19 cellular contexts compared by ENCODE assay signal in genomic region chr10:70352401-70353097, GRCh38. TPM values are rescaled to one million over a fixed set of nuclear protein-coding genes. Genes with fewer than 3 reads are reported as not detected.
A peak's percentile ranks its signal among the peaks of the same experiment; 100 is the strongest.
DNase-seq lines count a peak whose midpoint lies in the region; ATAC-seq, FAIRE-seq and TF ChIP-seq lines count a peak whose summit lies in the region.
"Had no signal": no experiment of that assay in that cellular context is flagged by ENCODE, and none has a peak within 500 bp of the region (broad histone marks: within the 10 kb centered on the region; RNA-seq: fewer than 3 reads in every experiment).

No MANE protein-coding gene starts in this region.

- H2AFZ ChIP-seq in HepG2 (ENCODE audit: low read length): no peak overlapping the region

- no peaks in the 10 kb centered on the region for H4K20me1 ChIP-seq in HepG2 (ENCODE audit: insufficient read depth, low read length)

- POLR2A ChIA-PET in Caco-2 (lab: Charles Lee): interaction anchor here (0.6 to 1.5 kb wide), 2 partner anchors 70 to 206 kb away, joined by 3 to 5 read pairs; partner anchors contain the start of gene TYSND1
- POLR2A ChIA-PET in HepG2 (lab: Yijun Ruan, JAX): interaction anchor here (0.7 to 2.8 kb wide), 10 partner anchors 10 to 262 kb away, joined by 3 to 23 read pairs (median 6); partner anchors contain the start of genes PPA1 and SAR1A

- ATAC-seq in HepG2 (peak; percentile 92), HG03342 (IDR thresholded peaks at IDR 0.05; ENCODE audit: unreplicated experiment) (no peak)
- ATAC-seq: mucosa of descending colon had no signal

- peak overlapping the region; percentile 34 for H3K4me3 Mint-ChIP-seq in Caco-2 (ENCODE audit: unreplicated experiment)

- CTCF ChIA-PET in Caco-2 (lab: Charles Lee): interaction anchor here (0.6 to 2.6 kb wide), 7 partner anchors 12 to 208 kb away, joined by 3 to 15 read pairs (median 10); no protein-coding TSS in a partner anchor
- CTCF ChIA-PET in HepG2 (lab: Yijun Ruan, JAX; ENCODE audit: low intra/inter-chr PET ratio, low total read pairs): no interaction called here

- H3K4me1 Mint-ChIP-seq in Caco-2 (ENCODE audit: low read depth, unreplicated experiment): peaks cover 30% of the 10 kb centered on the region

- DNase-seq in Caco-2: peak; percentile 71 to 75
- peak; percentile 78 for DNase-seq in NB4 (ENCODE audit: low read depth)
- peak; percentile 82 for DNase-seq in amniotic epithelial cell (ENCODE audit: low read depth)
- DNase-seq in HepG2 (ENCODE audit: low spot score): peak; percentile 95
- no peak for DNase-seq in GDM1 (lab: John Stamatoyannopoulos, UW)
- no peak for DNase-seq in right atrium auricular region (ENCODE audit: low spot score)
- no peak for DNase-seq in NCI-H510A (lab: John Stamatoyannopoulos, UW)
- DNase-seq: activated CD4-positive, alpha-beta T cell treated with anti-CD3 and anti-CD28 coated beads, Interleukin-2, amount 50 U/mL, for 4 hours; activated gamma-delta T cell; central memory CD4-positive, alpha-beta T cell; erythroblast; mucosa of descending colon; NCI-H1694 treated with DMSO at 0.1 percent for 48 hours; NCI-H226; Right ventricle myocardium superior; T-helper 2 cell; WERI-Rb-1 had no signal

- peak overlapping the region; percentile 57 for H3K9ac ChIP-seq in HepG2 (ENCODE audit: insufficient read depth, low read depth, low read length)

- H3K27me3 Mint-ChIP-seq in Caco-2 (ENCODE audit: insufficient read depth, unreplicated experiment): no peaks in the 10 kb centered on the region

- H3K79me2 ChIP-seq in HepG2 (ENCODE audit: insufficient read depth, low read length): no peaks in the 10 kb centered on the region

- H3K4me1 ChIP-seq in Caco-2: peaks cover 50% of the 10 kb centered on the region
- H3K4me1 ChIP-seq in HepG2 (ENCODE audit: insufficient read depth, low read length): peaks cover 87% of the 10 kb centered on the region
- peaks cover 0 to 37% of the 10 kb centered on the region in 2 donors for H3K4me1 ChIP-seq in right atrium auricular region

- H3K36me3 ChIP-seq in Caco-2 (ENCODE audit: control insufficient read depth, insufficient read depth, low read length) (no peaks in the 10 kb centered on the region), HepG2 (replicated peaks in 1 of 2; ENCODE audit: control insufficient read depth in 1 of 2, insufficient read depth in 2 of 2, low read length in 2 of 2) (no peaks in the 10 kb centered on the region), right atrium auricular region (no peaks in the 10 kb centered on the region)
- H3K36me3 ChIP-seq: neutrophil, WERI-Rb-1 had no signal

- TF ChIP-seq RAD21 in HepG2 (CRISPR knock-in tag; IDR thresholded peaks at IDR 0.05): no peak

- H3K9me3 Mint-ChIP-seq in Caco-2 (ENCODE audit: unreplicated experiment): no peaks in the 10 kb centered on the region

- no peaks in the 10 kb centered on the region for H3K27me3 ChIP-seq in Caco-2 (replicated peaks; ENCODE audit: control insufficient read depth, insufficient read depth, low read length)
- H3K27me3 ChIP-seq in HepG2 (ENCODE audit: control insufficient read depth in 1 of 2, insufficient read depth in 2 of 2, low read length in 2 of 2): no peaks in the 10 kb centered on the region
- H3K27me3 ChIP-seq in right atrium auricular region: no peaks in the 10 kb centered on the region
- H3K27me3 ChIP-seq: neutrophil had no signal

- peak overlapping the region; percentile 3 for H3K27ac Mint-ChIP-seq in Caco-2 (ENCODE audit: unreplicated experiment)

- peak; percentile 9 to 11 for TF ChIP-seq CTCF in Caco-2 (IDR thresholded peaks at IDR 0.05; ENCODE audit: insufficient read depth in 1 of 2, low read depth in 1 of 2, low read length in 1 of 2, severe bottlenecking in 1 of 2, unreplicated experiment in 1 of 2)
- no peak for TF ChIP-seq CTCF in NB4 (IDR thresholded peaks at IDR 0.05; ENCODE audit: low read depth, low read length)
- no peak for TF ChIP-seq CTCF in HepG2 (CRISPR knock-in tag; IDR thresholded peaks at IDR 0.05)
- no peak for TF ChIP-seq CTCF in right atrium auricular region (IDR thresholded peaks at IDR 0.05)

- peak; percentile 98 for FAIRE-seq in HepG2 (lab: Jason Lieb, UNC)

- TF ChIP-seq POLR2A in NB4 (IDR thresholded peaks at IDR 0.05; ENCODE audit: extremely low read depth, insufficient read length) (no peak), HepG2 (IDR thresholded peaks at IDR 0.05; ENCODE audit: insufficient read depth in 1 of 2, low read depth in 2 of 2, low read length in 2 of 2) (peak; percentile 33; a peak in 2 of 4 replicates)

- H3K27ac ChIP-seq in HepG2 (ENCODE audit: extremely low read length, insufficient read depth, low read length) (peak overlapping the region; percentile 90), right atrium auricular region (peak overlapping the region in 1 of 2 donors; percentile 37)
- H3K27ac ChIP-seq: neutrophil, WERI-Rb-1 had no signal

- BruUV-seq in Caco-2 (replicated peaks; lab: Mats Ljungman, UMichigan): no TSS peak
- BruUV-seq in HepG2 (replicated peaks; lab: Mats Ljungman, UMichigan): no TSS peak

- in situ Hi-C loops in HepG2 (cut with HindIII; ENCODE audit: extremely low pct_ligation_motif_present, low pct_unique_long_range_greater_than_20kb): no loop called here

- peak overlapping the region; percentile 68 for H3K4me2 ChIP-seq in HepG2 (ENCODE audit: low read depth, low read length)

- TF ChIP-seq EP300 in HepG2 (IDR thresholded peaks at IDR 0.05; ENCODE audit: low read depth in 2 of 2, low read length in 2 of 2) (peak; percentile 78 to 80), HepG2 (CRISPR knock-in tag; IDR thresholded peaks at IDR 0.05; ENCODE audit: borderline replicate concordance) (peak; percentile 49; the same call in 1 of the 2 replicates)

- under 1% methylated on average over 6 of the region's 6 CpGs for WGBS in HepG2 (ENCODE audit: low lambda C conversion rate)

- H3K4me3 ChIP-seq in Caco-2 (ENCODE audit: low read depth, low read length) (no peak overlapping the region), NB4 (ENCODE audit: low read depth, low read length) (no peak overlapping the region), HepG2 (replicated peaks in 1 of 3; ENCODE audit: insufficient read depth in 1 of 3, low read depth in 2 of 3, low read length in 3 of 3) (peak overlapping the region in 2 of 3 experiments; percentile 18; a peak in 3 of 6 replicates), right atrium auricular region (no peak overlapping the region)
- H3K4me3 ChIP-seq: mucosa of descending colon had no signal

- no peaks in the 10 kb centered on the region for H3K36me3 Mint-ChIP-seq in Caco-2 (ENCODE audit: insufficient read depth, unreplicated experiment)

- intact Hi-C loops in Caco-2 (cut with micrococcal nuclease; ENCODE audit: unreplicated experiment): loop anchor here (1.0 to 2.0 kb wide), 2 partner anchors 88 to 266 kb away; no protein-coding TSS in a partner anchor
- intact Hi-C loops in HepG2 (cut with micrococcal nuclease; ENCODE audit: unreplicated experiment): no loop called here

- H3K9me3 ChIP-seq in Caco-2 (no peaks in the 10 kb centered on the region), HepG2 (ENCODE audit: low read length) (no peaks in the 10 kb centered on the region), right atrium auricular region (no peaks in the 10 kb centered on the region)
- H3K9me3 ChIP-seq: mucosa of descending colon, neutrophil had no signal

RNA-seq across cellular contexts. Expression of gene LRRC20, which starts 29.9 kb away (rescaled TPM):
- 27.1 and 28.1 TPM in 2 replicates for total RNA-seq in Caco-2 (2022)
- 37.5 and 38.6 TPM in 2 replicates for total RNA-seq in HepG2 (2016; rRNA removed; fragmentation: Illumina TruSeq; extraction: Trizol)
- total RNA-seq in HepG2 (2016; cell fraction: cytosol; rRNA removed; fragmentation: Illumina TruSeq; extraction: Trizol; ENCODE audit: low read depth): 7.5 and 7.6 TPM in 2 replicates
- total RNA-seq in HepG2 (2016; cell fraction: insoluble cytoplasmic fraction; rRNA removed; fragmentation: Illumina TruSeq; extraction: Trizol): 31.9 and 38.9 TPM in 2 replicates
- 28.7 and 30.2 TPM in 2 replicates for total RNA-seq in HepG2 (2016; cell fraction: membrane; rRNA removed; fragmentation: Illumina TruSeq; extraction: Trizol)
- 21.0 and 21.2 TPM in 2 replicates for total RNA-seq in HepG2 (2016; cell fraction: nucleus; rRNA removed; fragmentation: Illumina TruSeq; extraction: Trizol)
- polyA plus RNA-seq in HepG2 (2011; rRNA removed): 31.1 and 37.0 TPM in 2 replicates
- 40.7 and 41.5 TPM in 2 replicates for polyA plus RNA-seq in HepG2 (2011; cell fraction: cytosol; rRNA removed)
- 39.1 and 48.3 TPM in 2 replicates for polyA plus RNA-seq in HepG2 (2011; cell fraction: nucleus; rRNA removed)
- 20.8 and 26.7 TPM in 2 replicates for polyA plus RNA-seq in HepG2 (2012)
- polyA plus RNA-seq in HepG2 (2016; cell fraction: cytosol; fragmentation: Illumina TruSeq; extraction: Trizol; ENCODE audit: low read depth): 6.9 and 8.4 TPM in 2 replicates
- polyA plus RNA-seq in HepG2 (2016; cell fraction: insoluble cytoplasmic fraction; fragmentation: Illumina TruSeq; extraction: Trizol; ENCODE audit: low read depth): 39.8 and 43.5 TPM in 2 replicates
- polyA plus RNA-seq in HepG2 (2016; cell fraction: membrane; fragmentation: Illumina TruSeq; extraction: Trizol; ENCODE audit: low read depth): 24.8 and 26.5 TPM in 2 replicates
- 43.4 and 44.0 TPM in 2 replicates for polyA plus RNA-seq in HepG2 (2016; cell fraction: nucleus; fragmentation: Illumina TruSeq; extraction: Trizol; ENCODE audit: insufficient read depth, low read depth)
- polyA minus RNA-seq in HepG2 (2011; rRNA and poly(A)+ RNA removed; ENCODE audit: low replicate concordance): 8.9 and 35.0 TPM in 2 replicates
- polyA minus RNA-seq in HepG2 (2011; cell fraction: cytosol; rRNA and poly(A)+ RNA removed): 14.2 and 15.2 TPM in 2 replicates
- 8.6 and 11.4 TPM in 2 replicates for polyA minus RNA-seq in HepG2 (2011; cell fraction: nucleus; rRNA and poly(A)+ RNA removed)
- 10 to 100 TPM; 18.9 to 65.0 TPM for total RNA-seq in right atrium auricular region

RNA-seq across cellular contexts. Expression of gene EIF4EBP2, which starts 51.4 kb away (rescaled TPM):
- total RNA-seq in Caco-2 (2022) (166 and 168 TPM in 2 replicates), HepG2 (2016; rRNA removed; fragmentation: Illumina TruSeq; extraction: Trizol) (22.0 and 38.0 TPM in 2 replicates), right atrium auricular region (100 to 1,000 TPM in 1 of 2 donors, 10 to 100 TPM in 1; 90.0 to 116 TPM)
- 17.2 and 19.6 TPM in 2 replicates for total RNA-seq in HepG2 (2016; cell fraction: cytosol; rRNA removed; fragmentation: Illumina TruSeq; extraction: Trizol; ENCODE audit: low read depth)
- 21.9 and 34.6 TPM in 2 replicates for total RNA-seq in HepG2 (2016; cell fraction: insoluble cytoplasmic fraction; rRNA removed; fragmentation: Illumina TruSeq; extraction: Trizol)
- 61.0 and 70.2 TPM in 2 replicates for total RNA-seq in HepG2 (2016; cell fraction: membrane; rRNA removed; fragmentation: Illumina TruSeq; extraction: Trizol)
- 16.9 and 19.6 TPM in 2 replicates for total RNA-seq in HepG2 (2016; cell fraction: nucleus; rRNA removed; fragmentation: Illumina TruSeq; extraction: Trizol)
- polyA plus RNA-seq in HepG2 (2011; rRNA removed): 15.2 and 16.9 TPM in 2 replicates
- polyA plus RNA-seq in HepG2 (2011; cell fraction: cytosol; rRNA removed): 11.8 and 19.5 TPM in 2 replicates
- 6.5 and 9.6 TPM in 2 replicates for polyA plus RNA-seq in HepG2 (2011; cell fraction: nucleus; rRNA removed)
- polyA plus RNA-seq in HepG2 (2012): 30.8 and 39.1 TPM in 2 replicates
- 64.7 and 66.1 TPM in 2 replicates for polyA plus RNA-seq in HepG2 (2016; cell fraction: cytosol; fragmentation: Illumina TruSeq; extraction: Trizol; ENCODE audit: low read depth)
- 46.1 and 53.1 TPM in 2 replicates for polyA plus RNA-seq in HepG2 (2016; cell fraction: insoluble cytoplasmic fraction; fragmentation: Illumina TruSeq; extraction: Trizol; ENCODE audit: low read depth)
- polyA plus RNA-seq in HepG2 (2016; cell fraction: membrane; fragmentation: Illumina TruSeq; extraction: Trizol; ENCODE audit: low read depth): 111 and 131 TPM in 2 replicates
- polyA plus RNA-seq in HepG2 (2016; cell fraction: nucleus; fragmentation: Illumina TruSeq; extraction: Trizol; ENCODE audit: insufficient read depth, low read depth): 25.2 TPM in 2 replicates
- polyA minus RNA-seq in HepG2 (2011; rRNA and poly(A)+ RNA removed; ENCODE audit: low replicate concordance): 19.1 and 27.4 TPM in 2 replicates
- 18.4 and 23.2 TPM in 2 replicates for polyA minus RNA-seq in HepG2 (2011; cell fraction: cytosol; rRNA and poly(A)+ RNA removed)
- polyA minus RNA-seq in HepG2 (2011; cell fraction: nucleus; rRNA and poly(A)+ RNA removed): 15.6 and 18.5 TPM in 2 replicates

Comparison
In these comparisons a context has a peak if more than half of its experiments do, and no peak if none do; other contexts are left out.
1. DNase-seq: peak in Caco-2 (2 of 2), NB4 (single experiment), amniotic epithelial cell (single experiment) and HepG2 (single experiment); none in GDM1 (single experiment), right atrium auricular region (single experiment) and NCI-H510A (single experiment).
2. H3K4me3 ChIP-seq: peak in HepG2 (2 of 3); none in Caco-2 (single experiment), NB4 (single experiment) and right atrium auricular region (0 of 2).
3. CTCF ChIP-seq: peak in Caco-2 (2 of 2); none in NB4 (single experiment), HepG2 (single experiment) and right atrium auricular region (0 of 2).